Comparison of ENCODE assay signal across 12 cellular contexts in the genomic region with DNA sequence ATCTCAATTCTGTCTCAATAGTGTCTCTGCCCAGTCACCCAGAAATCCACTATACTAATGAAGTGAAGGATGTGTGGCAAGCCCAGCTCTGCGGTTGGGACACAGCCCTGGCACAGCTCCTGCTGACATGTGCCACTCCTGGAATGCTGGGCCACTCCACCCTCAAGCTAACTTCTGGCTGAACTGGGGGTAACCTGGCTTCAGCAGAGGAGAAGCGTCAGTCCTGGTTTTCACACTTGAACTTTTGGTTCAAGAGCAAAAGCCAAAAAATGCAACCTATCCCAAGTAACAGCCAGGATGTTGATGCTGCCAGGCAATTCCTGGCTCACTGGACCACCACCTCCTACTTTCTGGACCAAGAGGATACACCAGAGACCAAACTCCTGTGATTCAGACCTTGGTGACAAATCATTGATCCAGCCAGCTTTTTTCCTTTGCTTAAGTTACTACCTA.
DNase-seq lines count a peak whose midpoint lies in the region; ATAC-seq and TF ChIP-seq lines count a peak whose summit lies in the region.
"Had no signal": no experiment of that assay in that cellular context is flagged by ENCODE, and none has a peak within 500 bp of the region (broad histone marks: within the 10 kb centered on the region; RNA-seq: fewer than 3 reads in every experiment).

No MANE protein-coding gene starts in this region.

- H3K4me3 ChIP-seq in lower leg skin (ENCODE audit: low read depth, poor library complexity, severe bottlenecking) (no peak overlapping the region), upper lobe of left lung (no peak overlapping the region)
- H3K4me3 ChIP-seq: HAP-1 had no signal

- peak; percentile 20; the same call in 1 of the 2 replicates for TF ChIP-seq RAD21 in Ishikawa (IDR thresholded peaks at IDR 0.05; ENCODE audit: low read depth)

- ATAC-seq in upper lobe of left lung (ENCODE audit: low FRiP score in 2 of 2) (peak; percentile 82 to 90), GM18511 (IDR thresholded peaks at IDR 0.05; ENCODE audit: unreplicated experiment) (no peak)
- ATAC-seq in activated naive CD8-positive, alpha-beta T cell treated with anti-CD3 and anti-CD28 coated beads, Interleukin-2, amount 50 U/mL, for 24 hours: no peak

- H3K27me3 Mint-ChIP-seq in activated naive CD8-positive, alpha-beta T cell treated with anti-CD3 and anti-CD28 coated beads, Interleukin-2, amount 50 U/mL, for 24 hours: no peaks in the 10 kb centered on the region
- H3K27me3 Mint-ChIP-seq in nephron progenitor cell (ENCODE audit: low read depth, poor library complexity): peaks cover 7% of the 10 kb centered on the region

- H3K27ac ChIP-seq in epithelial cell of prostate (peak overlapping the region; percentile 8), upper lobe of left lung (peak overlapping the region; percentile 6 to 79 (median 51))

- H3K9me3 Mint-ChIP-seq in activated naive CD8-positive, alpha-beta T cell treated with anti-CD3 and anti-CD28 coated beads, Interleukin-2, amount 50 U/mL, for 24 hours: no peaks in the 10 kb centered on the region
- no peaks in the 10 kb centered on the region for H3K9me3 Mint-ChIP-seq in nephron progenitor cell

- no peak for TF ChIP-seq CTCF in lower leg skin (IDR thresholded peaks at IDR 0.05)
- TF ChIP-seq CTCF in upper lobe of left lung (IDR thresholded peaks at IDR 0.05): no peak
- TF ChIP-seq CTCF in nephron progenitor cell (IDR thresholded peaks at IDR 0.05): no peak

- peaks cover 22% of the 10 kb centered on the region for H3K4me1 Mint-ChIP-seq in activated naive CD8-positive, alpha-beta T cell treated with anti-CD3 and anti-CD28 coated beads, Interleukin-2, amount 50 U/mL, for 24 hours
- peaks cover 26% of the 10 kb centered on the region for H3K4me1 Mint-ChIP-seq in nephron progenitor cell

- H3K4me3 Mint-ChIP-seq in activated naive CD8-positive, alpha-beta T cell treated with anti-CD3 and anti-CD28 coated beads, Interleukin-2, amount 50 U/mL, for 24 hours: no peak overlapping the region
- no peak overlapping the region for H3K4me3 Mint-ChIP-seq in nephron progenitor cell

- TF ChIP-seq EP300 in Ishikawa (IDR thresholded peaks at IDR 0.05; ENCODE audit: borderline replicate concordance) (peak; percentile 96), upper lobe of left lung (IDR thresholded peaks at IDR 0.05) (peak in 2 of 4 donors; percentile 29 to 57)

- H3K27ac Mint-ChIP-seq in activated naive CD8-positive, alpha-beta T cell treated with anti-CD3 and anti-CD28 coated beads, Interleukin-2, amount 50 U/mL, for 24 hours: no peak overlapping the region
- no peak overlapping the region for H3K27ac Mint-ChIP-seq in nephron progenitor cell

- TF ChIP-seq POLR2A in lower leg skin (IDR thresholded peaks at IDR 0.05): no peak
- peak in 1 of 4 donors; percentile 24 for TF ChIP-seq POLR2A in upper lobe of left lung (IDR thresholded peaks at IDR 0.05)

- DNase-seq in epithelial cell of prostate (ENCODE audit: low read depth, low spot score) (no peak), lower leg skin (ENCODE audit: low spot score in 2 of 2) (peak; percentile 86 to 97), upper lobe of left lung (peak; percentile 51 to 90), NCI-H1417 (lab: John Stamatoyannopoulos, UW) (no peak), nephron progenitor cell (no peak)
- DNase-seq in activated naive CD8-positive, alpha-beta T cell treated with anti-CD3 and anti-CD28 coated beads, Interleukin-2, amount 50 U/mL, for 24 hours: no peak
- DNase-seq: activated CD8-positive, alpha-beta memory T cell treated with anti-CD3 and anti-CD28 coated beads for 24 hours; DMS53; NCI-H446 treated with DMSO at 0.1 percent for 48 hours had no signal

- no peaks in the 10 kb centered on the region for H3K9me3 ChIP-seq in upper lobe of left lung
- H3K9me3 ChIP-seq: HAP-1 had no signal

- H3K36me3 ChIP-seq in upper lobe of left lung: no peaks in the 10 kb centered on the region
- H3K36me3 ChIP-seq: HAP-1 had no signal

- WGBS in lower leg skin, 2 donors: 19 to 25% methylated on average over 2 of the region's 2 CpGs
- WGBS in upper lobe of left lung, 2 donors: 66 to 77% methylated on average over 2 of the region's 2 CpGs

- H3K36me3 Mint-ChIP-seq in activated naive CD8-positive, alpha-beta T cell treated with anti-CD3 and anti-CD28 coated beads, Interleukin-2, amount 50 U/mL, for 24 hours (ENCODE audit: low read depth): no peaks in the 10 kb centered on the region
- H3K36me3 Mint-ChIP-seq in nephron progenitor cell (ENCODE audit: low read depth): no peaks in the 10 kb centered on the region

- no peaks in the 10 kb centered on the region for H3K27me3 ChIP-seq in upper lobe of left lung

- intact Hi-C loops in lower leg skin (cut with DNase I; ENCODE audit: low total_unique reads): no loop called here

- H3K4me1 ChIP-seq in upper lobe of left lung: peaks cover 0 to 8% (median 5%) of the 10 kb centered on the region in 4 donors
- H3K4me1 ChIP-seq: HAP-1 had no signal

TF ChIP-seq in Ishikawa, 13 proteins besides CTCF, POLR2A, EP300 and RAD21:
- TF ChIP-seq NFIC (IDR thresholded peaks at IDR 0.05) (peak; percentile 95), TEAD4 (IDR thresholded peaks at IDR 0.05) (peak; percentile 96), FOXM1 (IDR thresholded peaks at IDR 0.05; ENCODE audit: borderline replicate concordance, low read depth) (peak; percentile 90), ZBTB7A (IDR thresholded peaks at IDR 0.05; ENCODE audit: low read depth) (no peak), CEBPB (IDR thresholded peaks at IDR 0.05) (peak; percentile 87), TCF12 (IDR thresholded peaks at IDR 0.05; ENCODE audit: low read depth) (peak; percentile 95), EGR1 (IDR thresholded peaks at IDR 0.05) (no peak), CREB1 (IDR thresholded peaks at IDR 0.05; ENCODE audit: low read depth) (no peak)
- TF ChIP-seq, protein P1, sequence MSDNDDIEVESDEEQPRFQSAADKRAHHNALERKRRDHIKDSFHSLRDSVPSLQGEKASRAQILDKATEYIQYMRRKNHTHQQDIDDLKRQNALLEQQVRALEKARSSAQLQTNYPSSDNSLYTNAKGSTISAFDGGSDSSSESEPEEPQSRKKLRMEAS (IDR thresholded peaks at IDR 0.05): peak; percentile 87
- TF ChIP-seq, protein P2, sequence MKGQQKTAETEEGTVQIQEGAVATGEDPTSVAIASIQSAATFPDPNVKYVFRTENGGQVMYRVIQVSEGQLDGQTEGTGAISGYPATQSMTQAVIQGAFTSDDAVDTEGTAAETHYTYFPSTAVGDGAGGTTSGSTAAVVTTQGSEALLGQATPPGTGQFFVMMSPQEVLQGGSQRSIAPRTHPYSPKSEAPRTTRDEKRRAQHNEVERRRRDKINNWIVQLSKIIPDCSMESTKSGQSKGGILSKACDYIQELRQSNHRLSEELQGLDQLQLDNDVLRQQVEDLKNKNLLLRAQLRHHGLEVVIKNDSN (IDR thresholded peaks at IDR 0.05): peak; percentile 64

Comparison
In these comparisons a context has a peak if more than half of its experiments do, and no peak if none do; other contexts are left out.
1. DNase-seq: peak in lower leg skin (2 of 2) and upper lobe of left lung (2 of 2); none in epithelial cell of prostate (single experiment), activated naive CD8-positive, alpha-beta T cell treated with anti-CD3 and anti-CD28 coated beads, Interleukin-2, amount 50 U/mL, for 24 hours (single experiment), NCI-H1417 (0 of 3) and nephron progenitor cell (single experiment).
2. ATAC-seq: peak in upper lobe of left lung (2 of 2); none in activated naive CD8-positive, alpha-beta T cell treated with anti-CD3 and anti-CD28 coated beads, Interleukin-2, amount 50 U/mL, for 24 hours (single experiment) and GM18511 (single experiment).